ENCODE assay signal across 13 cellular contexts in the genomic region with DNA sequence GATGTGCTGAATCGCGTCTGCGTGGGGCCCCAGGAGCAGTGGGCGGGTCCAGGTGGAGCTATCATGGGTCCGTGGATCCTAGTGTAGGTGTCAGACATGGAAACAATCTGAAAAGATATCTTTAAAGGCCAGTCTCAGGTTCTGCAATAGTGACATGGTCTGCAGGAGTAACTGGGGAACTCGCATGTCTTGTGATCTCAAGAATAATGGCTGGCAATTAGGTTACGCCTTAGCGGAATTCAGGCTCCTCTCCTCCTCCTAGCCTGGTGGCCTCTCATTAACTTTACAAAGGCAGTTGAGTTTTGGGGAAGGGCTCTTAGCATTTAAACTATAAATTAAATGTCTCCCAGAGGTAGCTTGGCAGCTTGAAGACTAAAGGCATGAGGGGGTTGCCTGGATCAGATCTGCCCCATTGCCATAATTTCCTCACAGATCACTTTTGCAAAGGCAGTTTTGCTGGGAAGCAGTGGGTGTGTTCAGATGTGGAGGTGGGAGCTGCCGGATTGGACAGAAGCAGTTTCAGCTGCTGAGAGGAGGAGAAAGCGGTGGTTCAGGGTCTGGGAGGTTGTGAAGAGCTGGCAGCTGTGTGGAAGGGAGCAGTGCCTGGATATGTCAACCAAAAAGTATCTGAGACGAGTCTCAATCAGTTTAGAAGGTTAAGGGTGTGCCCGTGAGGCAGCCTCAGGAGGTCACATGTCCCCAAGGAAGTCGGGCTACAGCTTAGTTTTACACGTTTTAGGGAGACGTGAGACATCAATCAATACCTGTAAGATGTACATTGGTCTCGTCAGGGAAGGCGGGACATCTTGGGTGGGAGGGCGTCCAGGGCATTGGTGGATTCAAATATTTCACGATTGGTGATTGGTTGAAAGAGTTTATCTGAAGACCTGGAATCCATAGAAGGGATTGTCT. TPM values are rescaled to one million over a fixed set of nuclear protein-coding genes. Genes with fewer than 3 reads are reported as not detected.
DNase-seq lines count a peak whose midpoint lies in the region; ATAC-seq, FAIRE-seq and TF ChIP-seq lines count a peak whose summit lies in the region.
"Had no signal": no experiment of that assay in that cellular context is flagged by ENCODE, and none has a peak within 500 bp of the region (broad histone marks: within the 10 kb centered on the region; RNA-seq: fewer than 3 reads in every experiment).

No MANE protein-coding gene starts in this region.

- intact Hi-C loops in left ventricle myocardium superior (cut with micrococcal nuclease): no loop called here

- peak overlapping the region; percentile 54 for H3K4me3 Mint-ChIP-seq in activated naive CD8-positive, alpha-beta T cell
- no peak overlapping the region for H3K4me3 Mint-ChIP-seq in activated naive CD8-positive, alpha-beta T cell treated with anti-CD3 and anti-CD28 coated beads for 36 hours

- no peak overlapping the region for H3K4me3 ChIP-seq in WERI-Rb-1 (ENCODE audit: low read depth, low read length)
- peak overlapping the region; percentile 31 for H3K4me3 ChIP-seq in iPS-18a (ENCODE audit: low read length)
- no peak overlapping the region for H3K4me3 ChIP-seq in small intestine (ENCODE audit: low read depth in 1 of 2, low read length in 2 of 2)

- no peak for FAIRE-seq in small intestine (lab: Jason Lieb, UNC)

- no peak overlapping the region for H3K9ac ChIP-seq in iPS-18a (ENCODE audit: low read length)

- no peaks in the 10 kb centered on the region for H3K27me3 Mint-ChIP-seq in activated naive CD8-positive, alpha-beta T cell
- H3K27me3 Mint-ChIP-seq in activated naive CD8-positive, alpha-beta T cell treated with anti-CD3 and anti-CD28 coated beads for 36 hours: no peaks in the 10 kb centered on the region

- peaks cover 28% of the 10 kb centered on the region for H3K4me1 Mint-ChIP-seq in activated naive CD8-positive, alpha-beta T cell (ENCODE audit: low read depth)
- H3K4me1 Mint-ChIP-seq in activated naive CD8-positive, alpha-beta T cell treated with anti-CD3 and anti-CD28 coated beads for 36 hours: peaks cover 19% of the 10 kb centered on the region

- no peaks in the 10 kb centered on the region for H3K9me3 Mint-ChIP-seq in activated naive CD8-positive, alpha-beta T cell (ENCODE audit: low read depth)
- H3K9me3 Mint-ChIP-seq in activated naive CD8-positive, alpha-beta T cell treated with anti-CD3 and anti-CD28 coated beads for 36 hours: no peaks in the 10 kb centered on the region

- H3K36me3 ChIP-seq in WERI-Rb-1 (peaks cover 55% of the 10 kb centered on the region), iPS-18a (ENCODE audit: control insufficient read depth, low read depth, low read length) (no peaks in the 10 kb centered on the region), small intestine (ENCODE audit: control insufficient read depth in 2 of 2, insufficient read depth in 2 of 2, low read length in 2 of 2) (no peaks in the 10 kb centered on the region)

- 74 to 79% (median 77%) methylated on average over 19 of the region's 19 CpGs for WGBS in small intestine, 3 donors

- H3K27ac ChIP-seq in WERI-Rb-1: peak overlapping the region; percentile 68
- no peak overlapping the region for H3K27ac ChIP-seq in iPS-18a (ENCODE audit: low read length)
- H3K27ac ChIP-seq in small intestine (ENCODE audit: low read depth in 1 of 2, low read length in 1 of 2): no peak overlapping the region

- H3K4me1 ChIP-seq in iPS-18a (ENCODE audit: control insufficient read depth, low read depth, low read length) (peaks cover 25% of the 10 kb centered on the region), small intestine (ENCODE audit: control insufficient read depth in 2 of 2, insufficient read depth in 1 of 2, low read depth in 1 of 2, low read length in 1 of 2) (peaks cover 0 to 5% of the 10 kb centered on the region in 2 donors)

- no peak for TF ChIP-seq CTCF in WERI-Rb-1 (IDR thresholded peaks at IDR 0.05; ENCODE audit: low read depth, low read length)

- peaks cover 7% of the 10 kb centered on the region for H3K36me3 Mint-ChIP-seq in activated naive CD8-positive, alpha-beta T cell
- H3K36me3 Mint-ChIP-seq in activated naive CD8-positive, alpha-beta T cell treated with anti-CD3 and anti-CD28 coated beads for 36 hours: peaks cover 31% of the 10 kb centered on the region

- ATAC-seq in left ventricle myocardium superior (no peak), GM19023 (IDR thresholded peaks at IDR 0.05; ENCODE audit: unreplicated experiment) (no peak)

- peaks cover 2% of the 10 kb centered on the region for H3K9me3 ChIP-seq in WERI-Rb-1 (ENCODE audit: severe bottlenecking)
- no peaks in the 10 kb centered on the region for H3K9me3 ChIP-seq in iPS-18a (ENCODE audit: control insufficient read depth, low read depth, low read length)
- no peaks in the 10 kb centered on the region for H3K9me3 ChIP-seq in small intestine (ENCODE audit: control insufficient read depth, low read depth)

- H3K27ac Mint-ChIP-seq in activated naive CD8-positive, alpha-beta T cell: peak overlapping the region; percentile 22
- no peak overlapping the region for H3K27ac Mint-ChIP-seq in activated naive CD8-positive, alpha-beta T cell treated with anti-CD3 and anti-CD28 coated beads for 36 hours

- no peak for DNase-seq in activated naive CD8-positive, alpha-beta T cell treated with anti-CD3 and anti-CD28 coated beads for 36 hours
- DNase-seq in WERI-Rb-1 (peak; percentile 82), small intestine (peak; percentile 43), left ventricle myocardium superior (no peak), AG20443 (ENCODE audit: low spot score) (no peak)
- DNase-seq: amniotic stem cell, DMS153, kidney glomerular epithelial cell, SHP77 had no signal

- H3K27me3 ChIP-seq in WERI-Rb-1 (ENCODE audit: insufficient read depth, low read depth, severe bottlenecking) (no peaks in the 10 kb centered on the region), iPS-18a (ENCODE audit: control insufficient read depth, insufficient read depth, low read length) (peaks cover 13% of the 10 kb centered on the region), small intestine (ENCODE audit: control insufficient read depth in 2 of 2, insufficient read depth in 2 of 2, low read length in 2 of 2) (no peaks in the 10 kb centered on the region)

RNA-seq across cellular contexts. Expression of a gene that starts 2.7 kb away (rescaled TPM):
- 10 to 100 TPM; 74.5 to 76.9 TPM for total RNA-seq in activated naive CD8-positive, alpha-beta T cell treated with anti-CD3 and anti-CD28 coated beads for 36 hours
- 10 to 100 TPM; 38.7 to 83.7 (median 62.1) TPM for polyA plus RNA-seq in small intestine
- total RNA-seq in left ventricle myocardium superior: 53.4 TPM

RNA-seq across cellular contexts. Expression of a gene that starts 19.1 kb away (rescaled TPM):
- 1 to 10 TPM; 2.4 to 2.5 TPM for total RNA-seq in activated naive CD8-positive, alpha-beta T cell treated with anti-CD3 and anti-CD28 coated beads for 36 hours
- polyA plus RNA-seq in small intestine: 10 to 100 TPM; 17.9 to 24.6 (median 22.4) TPM
- total RNA-seq in left ventricle myocardium superior: 92.6 TPM
- total RNA-seq: HT1080 had no signal

RNA-seq across cellular contexts. Expression of a gene that starts 38.0 kb away (rescaled TPM):
- 10 to 100 TPM; 33.6 to 34.1 TPM for total RNA-seq in activated naive CD8-positive, alpha-beta T cell treated with anti-CD3 and anti-CD28 coated beads for 36 hours
- 10 to 100 TPM; 20.3 to 27.3 (median 25.8) TPM for polyA plus RNA-seq in small intestine
- total RNA-seq in left ventricle myocardium superior: 14.0 TPM

RNA-seq across cellular contexts. Expression of a gene that starts 56.1 kb away (rescaled TPM):
- total RNA-seq in activated naive CD8-positive, alpha-beta T cell treated with anti-CD3 and anti-CD28 coated beads for 36 hours: 1 to 10 TPM; 2.1 to 3.1 TPM
- 10 to 100 TPM in 1 of 3 donors, 1 to 10 TPM in 2; 8.1 to 18.6 (median 9.3) TPM for polyA plus RNA-seq in small intestine
- 21.3 TPM for total RNA-seq in left ventricle myocardium superior

Comparison
In these comparisons a context has a peak if more than half of its experiments do, and no peak if none do; other contexts are left out.
1. DNase-seq: peak in WERI-Rb-1 (single experiment) and small intestine (single experiment); none in activated naive CD8-positive, alpha-beta T cell treated with anti-CD3 and anti-CD28 coated beads for 36 hours (single experiment), left ventricle myocardium superior (single experiment) and AG20443 (single experiment).
2. RNA of a gene that starts 19.1 kb away (total RNA-seq): 92.6 TPM in left ventricle myocardium superior (single experiment); 2.4 to 2.5 TPM in activated naive CD8-positive, alpha-beta T cell treated with anti-CD3 and anti-CD28 coated beads for 36 hours; every median in the first group is over 10 times any median in the second.